ENCODE assay signal across 1 cellular context in the genomic region with DNA sequence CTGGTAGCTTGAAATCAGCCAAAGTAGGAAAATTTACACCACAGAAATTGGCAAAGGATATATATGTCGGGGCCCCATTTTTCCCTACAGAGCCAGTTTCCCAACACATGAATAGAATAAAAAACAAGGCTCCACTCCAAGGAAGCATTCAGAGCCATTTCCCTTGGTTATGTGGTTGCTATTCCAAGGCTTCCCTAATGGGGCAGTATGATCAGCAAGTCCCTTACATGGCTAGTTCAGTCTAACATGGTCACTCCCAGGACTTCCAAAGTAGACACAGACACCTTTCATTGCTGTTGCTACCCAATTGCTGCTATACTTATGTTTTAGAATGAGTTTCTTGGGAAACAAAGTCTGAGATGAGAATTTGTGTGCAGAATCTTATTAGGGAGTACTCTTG.
TF ChIP-seq lines count a peak whose summit lies in the region.

No MANE protein-coding gene starts in this region.

TF ChIP-seq in GM12878, 131 proteins besides CTCF, POLR2A, EP300 and RAD21 (continued from another document):
- TF ChIP-seq, protein P1, sequence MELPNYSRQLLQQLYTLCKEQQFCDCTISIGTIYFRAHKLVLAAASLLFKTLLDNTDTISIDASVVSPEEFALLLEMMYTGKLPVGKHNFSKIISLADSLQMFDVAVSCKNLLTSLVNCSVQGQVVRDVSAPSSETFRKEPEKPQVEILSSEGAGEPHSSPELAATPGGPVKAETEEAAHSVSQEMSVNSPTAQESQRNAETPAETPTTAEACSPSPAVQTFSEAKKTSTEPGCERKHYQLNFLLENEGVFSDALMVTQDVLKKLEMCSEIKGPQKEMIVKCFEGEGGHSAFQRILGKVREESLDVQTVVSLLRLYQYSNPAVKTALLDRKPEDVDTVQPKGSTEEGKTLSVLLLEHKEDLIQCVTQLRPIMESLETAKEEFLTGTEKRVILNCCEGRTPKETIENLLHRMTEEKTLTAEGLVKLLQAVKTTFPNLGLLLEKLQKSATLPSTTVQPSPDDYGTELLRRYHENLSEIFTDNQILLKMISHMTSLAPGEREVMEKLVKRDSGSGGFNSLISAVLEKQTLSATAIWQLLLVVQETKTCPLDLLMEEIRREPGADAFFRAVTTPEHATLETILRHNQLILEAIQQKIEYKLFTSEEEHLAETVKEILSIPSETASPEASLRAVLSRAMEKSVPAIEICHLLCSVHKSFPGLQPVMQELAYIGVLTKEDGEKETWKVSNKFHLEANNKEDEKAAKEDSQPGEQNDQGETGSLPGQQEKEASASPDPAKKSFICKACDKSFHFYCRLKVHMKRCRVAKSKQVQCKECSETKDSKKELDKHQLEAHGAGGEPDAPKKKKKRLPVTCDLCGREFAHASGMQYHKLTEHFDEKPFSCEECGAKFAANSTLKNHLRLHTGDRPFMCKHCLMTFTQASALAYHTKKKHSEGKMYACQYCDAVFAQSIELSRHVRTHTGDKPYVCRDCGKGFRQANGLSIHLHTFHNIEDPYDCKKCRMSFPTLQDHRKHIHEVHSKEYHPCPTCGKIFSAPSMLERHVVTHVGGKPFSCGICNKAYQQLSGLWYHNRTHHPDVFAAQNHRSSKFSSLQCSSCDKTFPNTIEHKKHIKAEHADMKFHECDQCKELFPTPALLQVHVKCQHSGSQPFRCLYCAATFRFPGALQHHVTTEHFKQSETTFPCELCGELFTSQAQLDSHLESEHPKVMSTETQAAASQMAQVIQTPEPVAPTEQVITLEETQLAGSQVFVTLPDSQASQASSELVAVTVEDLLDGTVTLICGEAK (IDR thresholded peaks at IDR 0.05; ENCODE audit: borderline replicate concordance) = no peak
- TF ChIP-seq YBX1 (IDR thresholded peaks at IDR 0.05) = no peak
TF ChIP-seq in GM12878: peak in this region for 0.
